ENCODE assay signal across 25 cellular contexts in the genomic region with DNA sequence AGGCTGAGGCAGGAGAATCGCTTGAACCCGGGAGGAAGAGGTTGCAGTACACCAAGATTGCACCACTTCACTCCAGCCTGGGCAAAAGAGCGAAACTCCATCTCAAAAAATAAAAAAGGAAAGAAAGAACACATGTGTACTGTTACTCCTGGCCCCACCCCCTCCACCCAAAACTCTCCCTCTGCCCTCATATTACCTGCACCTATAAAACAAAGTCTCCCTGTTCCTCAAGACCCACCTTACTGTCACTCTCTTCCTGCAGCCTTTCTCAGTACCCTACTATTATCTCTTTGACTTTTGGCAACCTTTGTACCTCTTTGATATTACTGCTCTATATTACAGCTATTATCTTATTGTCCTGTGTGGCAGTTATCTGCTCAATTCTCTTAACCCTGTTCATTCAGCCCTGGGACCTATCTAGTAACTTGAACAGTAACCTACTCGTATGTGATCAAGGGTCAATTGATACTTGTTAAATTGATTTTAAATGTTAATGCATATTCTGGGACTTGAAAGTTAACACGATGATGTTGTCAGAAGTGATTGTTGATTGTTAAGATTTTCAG.
"Had no signal": no experiment of that assay in that cellular context is flagged by ENCODE, and none has a peak within 500 bp of the region (broad histone marks: within the 10 kb centered on the region; RNA-seq: fewer than 3 reads in every experiment).

No MANE protein-coding gene starts in this region.

- H3K4me1 ChIP-seq: parathyroid adenoma had no signal

- H3K27me3 Mint-ChIP-seq: progenitor cell of endocrine pancreas, type B pancreatic cell had no signal

- H2AFZ ChIP-seq: neural progenitor cell, parathyroid adenoma had no signal

- H3K4me3 Mint-ChIP-seq: mesothelial cell of epicardium; naive thymus-derived CD4-positive, alpha-beta T cell; nephron; neural progenitor cell; type B pancreatic cell had no signal

- H3K4me2 ChIP-seq: neural progenitor cell, smooth muscle cell had no signal

- H3K36me3 ChIP-seq: neural progenitor cell, right lobe of liver, thyroid gland had no signal

- H3K9me3 Mint-ChIP-seq: mesothelial cell of epicardium, nephron, neural progenitor cell, type B pancreatic cell had no signal

- H3K9ac ChIP-seq: neural progenitor cell, parathyroid adenoma had no signal

- H3K27ac Mint-ChIP-seq: mesothelial cell of epicardium; naive thymus-derived CD4-positive, alpha-beta T cell; nephron; neural progenitor cell; progenitor cell of endocrine pancreas; type B pancreatic cell had no signal

- H3K4me3 ChIP-seq: coronary artery, esophagus squamous epithelium, lung, neural progenitor cell, right lobe of liver, smooth muscle cell, stomach, thyroid gland had no signal

- H3K27me3 ChIP-seq: esophagus squamous epithelium, neural progenitor cell, right lobe of liver, stomach, thyroid gland had no signal

- H3K27ac ChIP-seq: coronary artery, neural progenitor cell, parathyroid adenoma, right lobe of liver, stomach had no signal

- H3K79me2 ChIP-seq: parathyroid adenoma had no signal

- H3K4me1 Mint-ChIP-seq: naive thymus-derived CD4-positive, alpha-beta T cell; neural progenitor cell had no signal

- ATAC-seq: left lobe of liver; naive thymus-derived CD4-positive, alpha-beta T cell; right lobe of liver had no signal

- H3K9me3 ChIP-seq: esophagus squamous epithelium, right lobe of liver, stomach, thyroid gland had no signal

- H3K36me3 Mint-ChIP-seq: naive thymus-derived CD4-positive, alpha-beta T cell; neural progenitor cell had no signal

- DNase-seq: dermis blood vessel endothelial cell; effector memory CD4-positive, alpha-beta T cell; erythroblast; esophagus squamous epithelium; foreskin melanocyte; mesenchymal stem cell; naive thymus-derived CD4-positive, alpha-beta T cell; right lobe of liver; stimulated activated CD4-positive, alpha-beta T cell treated with anti-CD3 and anti-CD28 coated beads, Interleukin-12 subunit alpha, Interleukin-12 subunit beta, amount 100 ng/mL, for 4 hours; stimulated activated CD4-positive, alpha-beta T cell treated with anti-CD3 and anti-CD28 coated beads, Interleukin-1b, Interleukin-23, amount 100 ng/mL, for 48 hours; stimulated activated CD4-positive, alpha-beta T cell treated with anti-CD3 and anti-CD28 coated beads, Interleukin-4, amount 100 ng/mL, for 1 hour; stimulated activated CD8-positive, alpha-beta memory T cell treated with anti-CD3 and anti-CD28 coated beads, Interleukin-4, amount 100 ng/mL, for 48 hours; stimulated activated naive CD4-positive, alpha-beta T cell treated with Interleukin-2 at 50 U/mL for 16 hours; stomach; thyroid gland had no signal
